Comparison of ENCODE assay signal across 10 cellular contexts in genomic region chr10:11227103-11227502, GRCh38.
A peak's percentile ranks its signal among the peaks of the same experiment; 100 is the strongest.
DNase-seq lines count a peak whose midpoint lies in the region; ATAC-seq lines count a peak whose summit lies in the region.
"Had no signal": no experiment of that assay in that cellular context is flagged by ENCODE, and none has a peak within 500 bp of the region (broad histone marks: within the 10 kb centered on the region; RNA-seq: fewer than 3 reads in every experiment).

No MANE protein-coding gene starts in this region.

- peaks cover 11 to 14% of the 10 kb centered on the region in 2 donors for H3K36me3 Mint-ChIP-seq in naive B cell

- peak; percentile 74 for DNase-seq in naive B cell
- no peak for DNase-seq in NCI-H510A treated with DMSO at 0.1 percent for 48 hours (lab: John Stamatoyannopoulos, UW)
- no peak for DNase-seq in SW480 (ENCODE audit: low spot score)
- no peak for DNase-seq in RKO (ENCODE audit: low spot score)
- DNase-seq in islet precursor cell = no peak
- DNase-seq: activated CD4-positive, alpha-beta T cell treated with anti-CD3 and anti-CD28 coated beads for 1 hour; NCI-H524 had no signal

- H3K27me3 Mint-ChIP-seq in naive B cell = no peaks in the 10 kb centered on the region

- H3K4me1 Mint-ChIP-seq in naive B cell = peaks cover 67 to 86% (median 84%) of the 10 kb centered on the region in 3 donors

- no peaks in the 10 kb centered on the region for H3K9me3 Mint-ChIP-seq in naive B cell

- H3K27ac Mint-ChIP-seq in naive B cell = peak overlapping the region; percentile 92 to 99 (median 96)

- peak; percentile 34 for ATAC-seq in GM18873 (IDR thresholded peaks at IDR 0.05; ENCODE audit: low FRiP score, unreplicated experiment)
- ATAC-seq in GM21723 (IDR thresholded peaks at IDR 0.05; ENCODE audit: unreplicated experiment) = peak; percentile 59
- peak; percentile 35 for ATAC-seq in HG03520 (IDR thresholded peaks at IDR 0.05; ENCODE audit: unreplicated experiment)
- ATAC-seq in naive B cell (ENCODE audit: low read depth in 2 of 2) = peak; percentile 80 to 83

- H3K4me3 Mint-ChIP-seq in naive B cell = peak overlapping the region; percentile 56 to 88 (median 79)
